Comparison of ENCODE assay signal across 8 cellular contexts in genomic region chr6:21593412-21593926, GRCh38. TPM values are rescaled to one million over a fixed set of nuclear protein-coding genes. Genes with fewer than 3 reads are reported as not detected.
DNase-seq lines count a peak whose midpoint lies in the region; TF ChIP-seq lines count a peak whose summit lies in the region.

Gene SOX4 (plus strand): TSS chr6:21593751. CDS start chr6:21594535, 784 bp downstream.

- H3K4me1 ChIP-seq in HAP-1 (peaks cover 5% of the 10 kb centered on the region), transverse colon (peaks cover 5 to 30% (median 13%) of the 10 kb centered on the region in 4 donors)

- H3K27me3 Mint-ChIP-seq in activated naive CD4-positive, alpha-beta T cell treated with anti-CD3 and anti-CD28 coated beads, Interleukin-2, amount 10 ng/mL, durations not matched to agents 7 days and 5 days, result peaks cover 40% of the 10 kb centered on the region
- no peaks in the 10 kb centered on the region for H3K27me3 Mint-ChIP-seq in nephron (ENCODE audit: low read depth)

- DNase-seq in GM06990 (ENCODE audit: extremely low read depth, insufficient read length) (peak; percentile 82), HAP-1 (ENCODE audit: low spot score in 2 of 2) (peak; percentile 98), LNCaP clone FGC (ENCODE audit: low read depth) (peak; percentile 97), RKO (ENCODE audit: low spot score) (peak; percentile 97), foreskin melanocyte (peak; percentile 97), transverse colon (peak; percentile 95)
- peak; percentile 72 for DNase-seq in activated naive CD4-positive, alpha-beta T cell treated with anti-CD3 and anti-CD28 coated beads, Interleukin-2, amount 10 ng/mL, durations not matched to agents 7 days and 5 days

- H3K4me1 Mint-ChIP-seq in activated naive CD4-positive, alpha-beta T cell treated with anti-CD3 and anti-CD28 coated beads, Interleukin-2, amount 10 ng/mL, durations not matched to agents 7 days and 5 days, result peaks cover 24% of the 10 kb centered on the region
- peaks cover 16% of the 10 kb centered on the region for H3K4me1 Mint-ChIP-seq in nephron

- H3K27ac ChIP-seq in transverse colon, result peak within 1 kb of the TSS; percentile 91 to 98 (median 96)

- no peaks in the 10 kb centered on the region for H3K9me3 Mint-ChIP-seq in activated naive CD4-positive, alpha-beta T cell treated with anti-CD3 and anti-CD28 coated beads, Interleukin-2, amount 10 ng/mL, durations not matched to agents 7 days and 5 days
- H3K9me3 Mint-ChIP-seq in nephron, result peaks cover 6% of the 10 kb centered on the region

- H3K4me3 ChIP-seq in GM06990 (replicated peaks; ENCODE audit: low read depth, low read length), result peak within 1 kb of the TSS; percentile 96
- H3K4me3 ChIP-seq in HAP-1, result peak within 1 kb of the TSS; percentile 77
- H3K4me3 ChIP-seq in LNCaP clone FGC (ENCODE audit: low read depth, low read length), result peak within 1 kb of the TSS; percentile 77
- H3K4me3 ChIP-seq in transverse colon, result peak within 1 kb of the TSS; percentile 51 to 97 (median 87)

- no peak for TF ChIP-seq EP300 in transverse colon (IDR thresholded peaks at IDR 0.05; ENCODE audit: low read depth)

- peak within 1 kb of the TSS; percentile 80 for H3K4me3 Mint-ChIP-seq in activated naive CD4-positive, alpha-beta T cell treated with anti-CD3 and anti-CD28 coated beads, Interleukin-2, amount 10 ng/mL, durations not matched to agents 7 days and 5 days
- peak within 1 kb of the TSS in 2 of 3 experiments; percentile 97 to 99 for H3K4me3 Mint-ChIP-seq in nephron

- H3K27me3 ChIP-seq in GM06990 (replicated peaks; ENCODE audit: control insufficient read depth, insufficient read depth, low read length), result no peaks in the 10 kb centered on the region
- no peaks in the 10 kb centered on the region for H3K27me3 ChIP-seq in HAP-1 (ENCODE audit: low read depth)
- no peaks in the 10 kb centered on the region for H3K27me3 ChIP-seq in transverse colon

- 0% methylated on average over 19 of the region's 19 CpGs; no CpG with 5 or more reads in 1 of the 2 donors for WGBS in transverse colon (ENCODE audit: low coverage in 1 of 2), 2 donors

- H3K36me3 Mint-ChIP-seq in activated naive CD4-positive, alpha-beta T cell treated with anti-CD3 and anti-CD28 coated beads, Interleukin-2, amount 10 ng/mL, durations not matched to agents 7 days and 5 days, result peaks cover 10% of the 10 kb centered on the region
- peaks cover 36% of the 10 kb centered on the region for H3K36me3 Mint-ChIP-seq in nephron (ENCODE audit: low read depth)

- CTCF ChIA-PET in activated naive CD4-positive, alpha-beta T cell treated with anti-CD3 and anti-CD28 coated beads, Interleukin-2, amount 10 ng/mL, durations not matched to agents 7 days and 5 days (lab: Charles Lee), result interaction anchor here (0.7 kb wide), 1 partner anchor 911 kb away, joined by 3 read pairs; no protein-coding TSS in a partner anchor

- in situ Hi-C loops in HAP-1 (cut with MboI; ENCODE audit: low sequenced_read_pairs), result loop anchor here (25.0 kb wide), 2 partner anchors 631 to 731 kb away; no protein-coding TSS in a partner anchor
- in situ Hi-C loops in transverse colon (cut with MboI; ENCODE audit: low pct_ligation_motif_present in 1 of 4, low pct_unique_long_range_greater_than_20kb in 1 of 4, low sequenced_read_pairs in 3 of 4), result loop anchor here in 1 of 4 donors (25.0 kb wide), 1 partner anchor 1031 kb away; no protein-coding TSS in a partner anchor

- H3K27ac Mint-ChIP-seq in activated naive CD4-positive, alpha-beta T cell treated with anti-CD3 and anti-CD28 coated beads, Interleukin-2, amount 10 ng/mL, durations not matched to agents 7 days and 5 days, result peak within 1 kb of the TSS; percentile 76
- peak within 1 kb of the TSS in 2 of 3 experiments; percentile 41 to 99 for H3K27ac Mint-ChIP-seq in nephron

- no peaks in the 10 kb centered on the region for H3K36me3 ChIP-seq in GM06990 (ENCODE audit: control insufficient read depth, insufficient read depth, low read length)
- H3K36me3 ChIP-seq in HAP-1 (replicated peaks), result no peaks in the 10 kb centered on the region; the same call in 1 of the 2 replicates
- H3K36me3 ChIP-seq in transverse colon, result no peaks in the 10 kb centered on the region

- H3K9me3 ChIP-seq in HAP-1, result no peaks in the 10 kb centered on the region
- no peaks in the 10 kb centered on the region for H3K9me3 ChIP-seq in transverse colon

- no peak for TF ChIP-seq CTCF in GM06990 (IDR thresholded peaks at IDR 0.05; ENCODE audit: insufficient read depth, low read length, poor library complexity, severe bottlenecking)
- TF ChIP-seq CTCF in LNCaP clone FGC (IDR thresholded peaks at IDR 0.05; ENCODE audit: control insufficient read depth, extremely low read depth, insufficient read depth), result no peak
- TF ChIP-seq CTCF in nephron (IDR thresholded peaks at IDR 0.05; ENCODE audit: unreplicated experiment in 3 of 3), result no peak
- TF ChIP-seq CTCF in transverse colon (IDR thresholded peaks at IDR 0.05), result no peak

- peak; percentile 94 for TF ChIP-seq POLR2A in transverse colon (IDR thresholded peaks at IDR 0.05)

- intact Hi-C loops in transverse colon (cut with DNase I; ENCODE audit: low total_unique reads), result loop anchor here (10.0 kb wide), 1 partner anchor 211 kb away; no protein-coding TSS in a partner anchor

RNA-seq across cellular contexts. Expression of gene SOX4, which starts in this region (rescaled TPM):
- total RNA-seq in transverse colon, result 10 to 100 TPM in 3 of 4 donors, 1 to 10 TPM in 1; 7.5 to 25.3 (median 12.9) TPM

Comparison
In these comparisons a context has a peak if more than half of its experiments do, and no peak if none do; other contexts are left out.
1. Peak in every context shown above with its lines: DNase-seq, H3K4me3 ChIP-seq and H3K27ac ChIP-seq.